ENCODE assay signal across 12 cellular contexts in the genomic region with DNA sequence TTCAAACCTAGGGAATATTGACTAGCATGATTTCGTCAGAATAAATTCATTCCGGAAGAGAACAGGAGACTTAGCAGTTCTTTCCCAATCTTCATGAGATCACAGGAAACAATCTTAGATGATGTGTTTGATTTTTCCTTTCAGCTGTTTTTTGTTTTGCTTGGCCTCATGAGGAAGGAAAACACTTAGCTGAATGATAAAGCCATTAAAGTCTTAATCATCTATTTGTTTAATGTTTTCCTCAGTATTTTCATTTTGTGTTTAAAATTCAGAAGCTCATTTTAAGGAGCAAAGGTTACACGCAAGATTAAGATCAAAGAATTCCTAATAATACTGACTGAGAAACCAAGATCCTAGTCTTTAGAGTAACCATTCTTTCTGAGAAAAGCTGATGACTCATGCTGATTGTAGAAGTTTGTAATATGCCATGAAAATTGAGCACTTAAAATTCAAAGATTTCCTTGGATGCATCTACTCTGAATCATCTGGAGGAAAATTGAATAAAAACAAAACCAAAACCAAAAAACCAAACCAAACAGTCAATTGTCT. TPM values are rescaled to one million over a fixed set of nuclear protein-coding genes. Genes with fewer than 3 reads are reported as not detected.
DNase-seq lines count a peak whose midpoint lies in the region; ATAC-seq, FAIRE-seq and TF ChIP-seq lines count a peak whose summit lies in the region.
"Had no signal": no experiment of that assay in that cellular context is flagged by ENCODE, and none has a peak within 500 bp of the region (broad histone marks: within the 10 kb centered on the region; RNA-seq: fewer than 3 reads in every experiment).

No MANE protein-coding gene starts in this region.

- TF ChIP-seq CTCF in A549 (IDR thresholded peaks at IDR 0.05) (no peak), HEK293 (tag by site-specific recombination; IDR thresholded peaks at IDR 0.05) (no peak), hepatocyte (IDR thresholded peaks at IDR 0.05; ENCODE audit: poor library complexity) (no peak)

- peak; percentile 59 to 66; a peak in 5 of 6 replicates for ATAC-seq in A549
- no peak for ATAC-seq in GM19328 (IDR thresholded peaks at IDR 0.05; ENCODE audit: unreplicated experiment)
- no peak for ATAC-seq in GM21381 (IDR thresholded peaks at IDR 0.05; ENCODE audit: unreplicated experiment)

- H3K9me3 ChIP-seq in A549 (no peaks in the 10 kb centered on the region), HEK293 (ENCODE audit: control insufficient read depth, insufficient read depth, low read depth, low read length) (no peaks in the 10 kb centered on the region), hepatocyte (ENCODE audit: low read depth) (no peaks in the 10 kb centered on the region)

- no peaks in the 10 kb centered on the region for H3K9me2 ChIP-seq in hepatocyte (replicated peaks; ENCODE audit: insufficient read depth)

- FAIRE-seq in A549 (lab: Jason Lieb, UNC): no peak
- FAIRE-seq: GM12892 had no signal

- no peaks in the 10 kb centered on the region for H3K27me3 ChIP-seq in hepatocyte

- DNase-seq in A549 (ENCODE audit: low read depth in 1 of 2, low spot score in 1 of 2) (peak in 1 of 2 experiments; percentile 53), amniotic stem cell (lab: John Stamatoyannopoulos, UW) (peak; percentile 66), hepatocyte (ENCODE audit: low spot score) (no peak), SK-N-DZ (ENCODE audit: low spot score) (no peak), SKM-1 treated with dmso at 0.1 percent for 144 hours (lab: John Stamatoyannopoulos, UW; ENCODE audit: unreplicated experiment) (no peak)
- DNase-seq: NCI-H146 had no signal

- H2AFZ ChIP-seq in hepatocyte: no peak overlapping the region
- H2AFZ ChIP-seq: parathyroid adenoma had no signal

- no peak for TF ChIP-seq POLR2A in A549 (IDR thresholded peaks at IDR 0.05; ENCODE audit: low read length)

- H3K4me2 ChIP-seq in A549 (peak overlapping the region; percentile 52), hepatocyte (no peak overlapping the region)

- POLR2A ChIA-PET in A549 (lab: Yijun Ruan, JAX) (interaction anchor here (2.6 kb wide), 1 partner anchor 15 kb away, joined by 8 read pairs; a partner anchor contains a TSS), HEK293 (lab: Yijun Ruan, JAX) (interaction anchor here (1.3 to 3.0 kb wide), 3 partner anchors 15 to 292 kb away, joined by 5 to 17 read pairs (median 7); a partner anchor contains a TSS)

- no peak overlapping the region for H3K4me3 ChIP-seq in A549
- H3K4me3 ChIP-seq in HEK293 (ENCODE audit: low read depth, low read length): no peak overlapping the region
- no peak overlapping the region for H3K4me3 ChIP-seq in hepatocyte

- H3K4me1 ChIP-seq in A549 (peaks cover 14% of the 10 kb centered on the region), HEK293 (ENCODE audit: control insufficient read depth, insufficient read depth, low read length) (peaks cover 4% of the 10 kb centered on the region; the same call in 1 of the 2 replicates), hepatocyte (ENCODE audit: insufficient read depth) (peaks cover 3% of the 10 kb centered on the region)
- H3K4me1 ChIP-seq: parathyroid adenoma had no signal

- CTCF ChIA-PET in A549 (lab: Yijun Ruan, JAX): no interaction called here
- CTCF ChIA-PET in HEK293 (lab: Yijun Ruan, JAX): interaction anchor here (0.6 kb wide), 1 partner anchor 257 kb away, joined by 4 read pairs; no protein-coding TSS in a partner anchor

- H3K27ac ChIP-seq in A549 (peak overlapping the region; percentile 67 to 79), HEK293 (ENCODE audit: extremely low read depth, low read depth, low read length) (no peak overlapping the region), hepatocyte (peak overlapping the region; percentile 7)
- H3K27ac ChIP-seq: C4-2B, parathyroid adenoma had no signal

- TF ChIP-seq EP300 in A549 (IDR thresholded peaks at IDR 0.05): peak in 1 of 2 experiments; percentile 32; a peak in 1 of 5 replicates

- H3K36me3 ChIP-seq in HEK293 (ENCODE audit: control insufficient read depth in 2 of 2, insufficient read depth in 1 of 2, low read length in 2 of 2): no peaks in the 10 kb centered on the region
- no peaks in the 10 kb centered on the region for H3K36me3 ChIP-seq in hepatocyte (replicated peaks; ENCODE audit: insufficient read depth, low read depth)

- no peaks in the 10 kb centered on the region for H4K20me1 ChIP-seq in hepatocyte (ENCODE audit: insufficient read depth, poor library complexity, severe bottlenecking)

- no peaks in the 10 kb centered on the region for H3K79me2 ChIP-seq in hepatocyte
- H3K79me2 ChIP-seq: parathyroid adenoma had no signal

- no peak for TF ChIP-seq RAD21 in A549 (conservative IDR thresholded peaks at IDR 0.05 in 1 of 2, IDR thresholded peaks at IDR 0.05 in 1 of 2)

- WGBS in A549 (ENCODE audit: missing lambda C conversion rate): 9% methylated on average over 3 of the region's 3 CpGs
- 44% methylated on average over 3 of the region's 3 CpGs for WGBS in hepatocyte (ENCODE audit: low lambda C conversion rate, missing lambda C conversion rate)

TF ChIP-seq in A549, 52 proteins besides CTCF, POLR2A, EP300 and RAD21 (continues in another document):
- TF ChIP-seq SREBF2 (IDR thresholded peaks at IDR 0.05) (no peak), CEBPB (IDR thresholded peaks at IDR 0.05) (0 out of 4 replicates have a peak, but pooled peaks of 1 of the 2 experiments have one; percentile 11), GATA3 (IDR thresholded peaks at IDR 0.05; ENCODE audit: borderline replicate concordance) (peak; percentile 65; the same call in 1 of the 2 replicates), KDM1A (IDR thresholded peaks at IDR 0.05; ENCODE audit: low read depth) (no peak), MAZ (IDR thresholded peaks at IDR 0.05; ENCODE audit: borderline replicate concordance, low read depth, low read length) (no peak), FOSB (CRISPR knock-in tag; IDR thresholded peaks at IDR 0.05) (no peak)
- TF ChIP-seq, protein P1, sequence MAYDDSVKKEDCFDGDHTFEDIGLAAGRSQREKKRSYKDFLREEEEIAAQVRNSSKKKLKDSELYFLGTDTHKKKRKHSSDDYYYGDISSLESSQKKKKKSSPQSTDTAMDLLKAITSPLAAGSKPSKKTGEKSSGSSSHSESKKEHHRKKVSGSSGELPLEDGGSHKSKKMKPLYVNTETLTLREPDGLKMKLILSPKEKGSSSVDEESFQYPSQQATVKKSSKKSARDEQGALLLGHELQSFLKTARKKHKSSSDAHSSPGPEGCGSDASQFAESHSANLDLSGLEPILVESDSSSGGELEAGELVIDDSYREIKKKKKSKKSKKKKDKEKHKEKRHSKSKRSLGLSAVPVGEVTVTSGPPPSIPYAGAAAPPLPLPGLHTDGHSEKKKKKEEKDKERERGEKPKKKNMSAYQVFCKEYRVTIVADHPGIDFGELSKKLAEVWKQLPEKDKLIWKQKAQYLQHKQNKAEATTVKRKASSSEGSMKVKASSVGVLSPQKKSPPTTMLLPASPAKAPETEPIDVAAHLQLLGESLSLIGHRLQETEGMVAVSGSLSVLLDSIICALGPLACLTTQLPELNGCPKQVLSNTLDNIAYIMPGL (CRISPR knock-in tag; IDR thresholded peaks at IDR 0.05; ENCODE audit: borderline replicate concordance): no peak

TF ChIP-seq in HEK293, 187 proteins besides CTCF, POLR2A, EP300 and RAD21 (continues in another document):
- TF ChIP-seq, protein P2, sequence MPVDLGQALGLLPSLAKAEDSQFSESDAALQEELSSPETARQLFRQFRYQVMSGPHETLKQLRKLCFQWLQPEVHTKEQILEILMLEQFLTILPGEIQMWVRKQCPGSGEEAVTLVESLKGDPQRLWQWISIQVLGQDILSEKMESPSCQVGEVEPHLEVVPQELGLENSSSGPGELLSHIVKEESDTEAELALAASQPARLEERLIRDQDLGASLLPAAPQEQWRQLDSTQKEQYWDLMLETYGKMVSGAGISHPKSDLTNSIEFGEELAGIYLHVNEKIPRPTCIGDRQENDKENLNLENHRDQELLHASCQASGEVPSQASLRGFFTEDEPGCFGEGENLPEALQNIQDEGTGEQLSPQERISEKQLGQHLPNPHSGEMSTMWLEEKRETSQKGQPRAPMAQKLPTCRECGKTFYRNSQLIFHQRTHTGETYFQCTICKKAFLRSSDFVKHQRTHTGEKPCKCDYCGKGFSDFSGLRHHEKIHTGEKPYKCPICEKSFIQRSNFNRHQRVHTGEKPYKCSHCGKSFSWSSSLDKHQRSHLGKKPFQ (tag by site-specific recombination; IDR thresholded peaks at IDR 0.05): no peak
- no peak for TF ChIP-seq ZNF792 (tag by site-specific recombination; IDR thresholded peaks at IDR 0.05)
- TF ChIP-seq ZNF112 (tag by site-specific recombination; IDR thresholded peaks at IDR 0.05): no peak
- peak; percentile 79; the same call in 1 of the 2 replicates for TF ChIP-seq ZNF174 (tag by site-specific recombination; IDR thresholded peaks at IDR 0.05)
- TF ChIP-seq REPIN1 (tag by site-specific recombination; IDR thresholded peaks at IDR 0.05; ENCODE audit: low read depth): no peak
- TF ChIP-seq ZIC2 (tag by site-specific recombination; IDR thresholded peaks at IDR 0.05): no peak
- no peak for TF ChIP-seq ZNF654 (tag by site-specific recombination; IDR thresholded peaks at IDR 0.05; ENCODE audit: low read depth)
- TF ChIP-seq ZFP41 (tag by site-specific recombination; IDR thresholded peaks at IDR 0.05; ENCODE audit: borderline replicate concordance): no peak
- 0 out of 2 replicates have a peak, but pooled peaks have one; percentile 34 for TF ChIP-seq KLF16 (tag by site-specific recombination; IDR thresholded peaks at IDR 0.05)
- TF ChIP-seq, protein P3, sequence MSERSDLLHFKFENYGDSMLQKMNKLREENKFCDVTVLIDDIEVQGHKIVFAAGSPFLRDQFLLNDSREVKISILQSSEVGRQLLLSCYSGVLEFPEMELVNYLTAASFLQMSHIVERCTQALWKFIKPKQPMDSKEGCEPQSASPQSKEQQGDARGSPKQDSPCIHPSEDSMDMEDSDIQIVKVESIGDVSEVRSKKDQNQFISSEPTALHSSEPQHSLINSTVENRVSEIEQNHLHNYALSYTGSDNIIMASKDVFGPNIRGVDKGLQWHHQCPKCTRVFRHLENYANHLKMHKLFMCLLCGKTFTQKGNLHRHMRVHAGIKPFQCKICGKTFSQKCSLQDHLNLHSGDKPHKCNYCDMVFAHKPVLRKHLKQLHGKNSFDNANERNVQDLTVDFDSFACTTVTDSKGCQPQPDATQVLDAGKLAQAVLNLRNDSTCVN (tag by site-specific recombination; optimal IDR thresholded peaks at IDR 0.05): no peak
- TF ChIP-seq TCF7L2 (IDR thresholded peaks at IDR 0.05; ENCODE audit: borderline replicate concordance, low read depth, low read length): peak; percentile 94

RNA-seq across cellular contexts. Expression of a gene that starts 15.4 kb away (rescaled TPM):
- 9.1 and 11.7 TPM in 2 replicates for polyA plus RNA-seq in A549 (2011; rRNA removed)
- 1.6 and 1.8 TPM in 2 replicates for polyA plus RNA-seq in A549 (2012; cell fraction: cytosol; rRNA removed)
- polyA plus RNA-seq in A549 (2012; cell fraction: nucleus; rRNA removed): 0.58 and 1.1 TPM in 2 replicates
- 4.1 to 5.4 TPM (median 4.6 TPM) in 3 replicates for polyA plus RNA-seq in A549 (2017; fragmentation: RNase III; extraction: RNeasy Plus Mini Kit Qiagen cat#74134 plus additional on column Dnase treatment)
- 5.4 and 6.6 TPM in 2 replicates for polyA minus RNA-seq in A549 (2011; rRNA and poly(A)+ RNA removed)
- total RNA-seq in hepatocyte: 13.3 and 21.9 TPM in 2 replicates
- 7.9 and 11.0 TPM in 2 replicates for polyA plus RNA-seq in hepatocyte
- polyA plus RNA-seq in SK-N-DZ (2014; cell fraction: cytosol; rRNA removed): 5.5 and 8.6 TPM in 2 replicates
- polyA plus RNA-seq in SK-N-DZ (2014; cell fraction: nucleus; rRNA removed): 12.6 and 13.5 TPM in 2 replicates

Comparison
In these comparisons a context has a peak if more than half of its experiments do, and no peak if none do; other contexts are left out.
1. ATAC-seq: peak in A549 (2 of 2); none in GM19328 (single experiment) and GM21381 (single experiment).